8 cellular contexts compared by ENCODE assay signal in the genomic region with DNA sequence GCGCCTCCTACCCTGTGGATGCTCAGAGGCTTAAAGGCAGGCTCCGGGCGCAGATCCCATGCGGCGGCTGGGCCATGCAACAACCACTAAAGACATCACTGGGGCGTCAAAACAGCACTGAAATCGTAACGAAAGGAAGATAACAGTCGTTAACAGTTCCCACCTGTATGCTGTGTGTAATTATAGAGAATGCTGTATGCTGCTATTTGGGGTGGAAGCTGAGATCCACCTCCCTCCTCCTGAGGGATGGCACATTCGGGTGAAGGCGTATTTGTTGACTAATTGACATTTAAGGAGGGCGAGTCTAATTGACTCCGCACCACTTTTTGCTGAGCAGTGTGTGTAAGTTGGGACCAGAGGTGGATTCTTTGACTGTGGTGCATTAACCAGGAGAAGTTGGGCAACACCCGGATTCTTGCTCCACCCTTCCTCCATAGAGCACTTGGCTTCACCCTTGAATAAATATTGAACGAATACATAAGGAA. TPM values are rescaled to one million over a fixed set of nuclear protein-coding genes. Genes with fewer than 3 reads are reported as not detected.
DNase-seq lines count a peak whose midpoint lies in the region; ATAC-seq and TF ChIP-seq lines count a peak whose summit lies in the region.

No MANE protein-coding gene starts in this region.

- peak; percentile 67 for DNase-seq in NCI-H2171 treated with DMSO at 0.1 percent for 48 hours (lab: John Stamatoyannopoulos, UW)
- no peak for DNase-seq in NCI-H2171 (lab: John Stamatoyannopoulos, UW)
- peak; percentile 43 for DNase-seq in HuH-7 (ENCODE audit: low spot score)
- peak; percentile 43 for DNase-seq in T-helper 9 cell
- peak; percentile 71 for DNase-seq in epithelial cell of esophagus (ENCODE audit: low read depth)
- DNase-seq in naive thymus-derived CD4-positive, alpha-beta T cell, result peak in 4 of 9 donors; percentile 57 to 69 (median 66)
- DNase-seq in NCI-H1694 treated with DMSO at 0.1 percent for 48 hours (lab: John Stamatoyannopoulos, UW), result no peak

- H3K9me3 Mint-ChIP-seq in naive thymus-derived CD4-positive, alpha-beta T cell, result peaks cover 0 to 2% (median 0%) of the 10 kb centered on the region in 11 donors

- ATAC-seq in GM21619 (IDR thresholded peaks at IDR 0.05; ENCODE audit: unreplicated experiment), result peak; percentile 67
- peak; percentile 75 for ATAC-seq in naive thymus-derived CD4-positive, alpha-beta T cell

- no peaks in the 10 kb centered on the region for H3K9me3 ChIP-seq in naive thymus-derived CD4-positive, alpha-beta T cell (ENCODE audit: control insufficient read depth in 2 of 3, low read length in 3 of 3)

- intact Hi-C loops in naive thymus-derived CD4-positive, alpha-beta T cell (cut with micrococcal nuclease), result loop anchor here (1.0 to 10.0 kb wide), 8 partner anchors 37 to 1879 kb away; partner anchors contain the start of genes ORC3 (in 1 of the 2), PNRC1 (in 1 of the 2), RNGTT (in 1 of the 2) and SNX14 (in 1 of the 2)

- peaks cover 14 to 31% (median 21%) of the 10 kb centered on the region in 7 donors for H3K4me1 Mint-ChIP-seq in naive thymus-derived CD4-positive, alpha-beta T cell

- POLR2A ChIA-PET in naive thymus-derived CD4-positive, alpha-beta T cell (lab: Charles Lee), result interaction anchor here (1.3 to 2.3 kb wide), 3 partner anchors 13 to 118 kb away, joined by 3 to 9 read pairs (median 5); partner anchors contain the start of genes ORC3 and RARS2

- no peaks in the 10 kb centered on the region for H3K27me3 ChIP-seq in naive thymus-derived CD4-positive, alpha-beta T cell (ENCODE audit: control insufficient read depth in 2 of 2, insufficient read depth in 2 of 2, low read length in 2 of 2)

- TF ChIP-seq CTCF in epithelial cell of esophagus (IDR thresholded peaks at IDR 0.05; ENCODE audit: insufficient read depth, low read depth, low read length, missing control alignments), result no peak

- CTCF ChIA-PET in naive thymus-derived CD4-positive, alpha-beta T cell (lab: Charles Lee), result no interaction called here

- peak overlapping the region; percentile 78 for H3K4me3 ChIP-seq in epithelial cell of esophagus (ENCODE audit: low read length)
- peak overlapping the region; percentile 81 for H3K4me3 ChIP-seq in naive thymus-derived CD4-positive, alpha-beta T cell (ENCODE audit: low read length)

- H3K36me3 Mint-ChIP-seq in naive thymus-derived CD4-positive, alpha-beta T cell, result peaks cover 0 to 12% (median 7%) of the 10 kb centered on the region in 5 donors

- peak overlapping the region; percentile 93 for H3K27ac ChIP-seq in naive thymus-derived CD4-positive, alpha-beta T cell (ENCODE audit: low read depth, low read length)

- peak overlapping the region; percentile 88 to 99 (median 98) for H3K4me3 Mint-ChIP-seq in naive thymus-derived CD4-positive, alpha-beta T cell

- peaks cover 0 to 7% (median 2%) of the 10 kb centered on the region in 5 donors for H3K27me3 Mint-ChIP-seq in naive thymus-derived CD4-positive, alpha-beta T cell

- H3K4me1 ChIP-seq in naive thymus-derived CD4-positive, alpha-beta T cell (ENCODE audit: control insufficient read depth in 2 of 2, insufficient read depth in 2 of 2, low read length in 2 of 2), result peaks cover 9 to 11% of the 10 kb centered on the region in 2 donors

- H3K36me3 ChIP-seq in naive thymus-derived CD4-positive, alpha-beta T cell (ENCODE audit: control insufficient read depth in 2 of 3, insufficient read depth in 3 of 3, low read length in 3 of 3), result peaks cover 0 to 17% (median 0%) of the 10 kb centered on the region in 3 experiments

- H3K27ac Mint-ChIP-seq in naive thymus-derived CD4-positive, alpha-beta T cell, result peak overlapping the region; percentile 76 to 100 (median 97)

RNA-seq across cellular contexts. Expression of gene SLC35A1, which starts 0.7 kb away (rescaled TPM):
- 10 to 100 TPM; 10.4 to 23.4 (median 15.6) TPM for total RNA-seq in naive thymus-derived CD4-positive, alpha-beta T cell
- polyA plus RNA-seq in naive thymus-derived CD4-positive, alpha-beta T cell, result 10 to 100 TPM; 29.2 to 32.6 TPM

Comparison
In these comparisons a context has a peak if more than half of its experiments do, and no peak if none do; other contexts are left out.
1. DNase-seq: peak in NCI-H2171 treated with DMSO at 0.1 percent for 48 hours (single experiment), HuH-7 (single experiment), T-helper 9 cell (single experiment) and epithelial cell of esophagus (single experiment); none in NCI-H2171 (single experiment) and NCI-H1694 treated with DMSO at 0.1 percent for 48 hours (single experiment).